In genomic region chr7:130134106-130134636, GRCh38 we compare ENCODE assay signal across 16 cellular contexts.
A peak's percentile ranks its signal among the peaks of the same experiment; 100 is the strongest.
DNase-seq lines count a peak whose midpoint lies in the region; TF ChIP-seq lines count a peak whose summit lies in the region.
"Had no signal": no experiment of that assay in that cellular context is flagged by ENCODE, and none has a peak within 500 bp of the region (broad histone marks: within the 10 kb centered on the region; RNA-seq: fewer than 3 reads in every experiment).

No MANE protein-coding gene starts in this region.

- no peak for TF ChIP-seq POLR2A in prostate gland (IDR thresholded peaks at IDR 0.05)
- TF ChIP-seq POLR2A in Peyer's patch (IDR thresholded peaks at IDR 0.05), result no peak

- 96% methylated on average over 4 of the region's 4 CpGs for WGBS in prostate gland

- DNase-seq in NCI-H1105 treated with DMSO at 0.1 percent for 48 hours (lab: John Stamatoyannopoulos, UW) (peak; percentile 52), NCI-H748 (lab: John Stamatoyannopoulos, UW; ENCODE audit: unreplicated experiment) (peak; percentile 77), dorsolateral prefrontal cortex (no peak), prostate gland (ENCODE audit: low spot score) (no peak), activated gamma-delta T cell treated with Interleukin-2 at 50 U/mL for 16 hours (no peak), Peyer's patch (no peak), MG63 (no peak)
- DNase-seq: ACHN, AML-193, EL, H7, Karpas-422, NCI-H226, NCI-H526 treated with DMSO at 0.1 percent for 48 hours, PC-9, SW 1271 had no signal

- H3K4me3 ChIP-seq in dorsolateral prefrontal cortex (no peak overlapping the region), prostate gland (no peak overlapping the region), Peyer's patch (no peak overlapping the region), MG63 (no peak overlapping the region)
- H3K4me3 ChIP-seq: PC-9 had no signal

- no peaks in the 10 kb centered on the region for H3K27me3 ChIP-seq in dorsolateral prefrontal cortex
- H3K27me3 ChIP-seq in prostate gland (replicated peaks; ENCODE audit: insufficient read depth), result no peaks in the 10 kb centered on the region
- H3K27me3 ChIP-seq in Peyer's patch, result no peaks in the 10 kb centered on the region
- H3K27me3 ChIP-seq in MG63, result no peaks in the 10 kb centered on the region

- TF ChIP-seq CTCF in dorsolateral prefrontal cortex (IDR thresholded peaks at IDR 0.05 in 54 of 56, conservative IDR thresholded peaks at IDR 0.05 in 2 of 56; ENCODE audit: low read depth in 1 of 56, partially characterized antibody in 56 of 56), result no peak
- no peak for TF ChIP-seq CTCF in prostate gland (IDR thresholded peaks at IDR 0.05)
- no peak for TF ChIP-seq CTCF in Peyer's patch (IDR thresholded peaks at IDR 0.05)

- intact Hi-C loops in dorsolateral prefrontal cortex (cut with DNase I) (no loop called here), prostate gland (cut with DNase I) (no loop called here)

- H3K9me3 ChIP-seq in prostate gland (no peaks in the 10 kb centered on the region), Peyer's patch (no peaks in the 10 kb centered on the region), MG63 (no peaks in the 10 kb centered on the region)

- H3K27ac ChIP-seq in dorsolateral prefrontal cortex (peak overlapping the region in 34 of 59 donors; percentile 4 to 77 (median 37)), prostate gland (peak overlapping the region; percentile 34 to 67), Peyer's patch (no peak overlapping the region)
- H3K27ac ChIP-seq: PC-9 had no signal

- H3K36me3 ChIP-seq in prostate gland (no peaks in the 10 kb centered on the region), Peyer's patch (peaks cover 0 to 42% (median 0%) of the 10 kb centered on the region in 3 donors), MG63 (peaks cover 20% of the 10 kb centered on the region)

- H3K4me1 ChIP-seq in prostate gland (replicated peaks), result no peaks in the 10 kb centered on the region
- no peaks in the 10 kb centered on the region for H3K4me1 ChIP-seq in Peyer's patch

Comparison
In these comparisons a context has a peak if more than half of its experiments do, and no peak if none do; other contexts are left out.
1. DNase-seq: peak in NCI-H1105 treated with DMSO at 0.1 percent for 48 hours (single experiment) and NCI-H748 (single experiment); none in dorsolateral prefrontal cortex (0 of 10), prostate gland (single experiment), activated gamma-delta T cell treated with Interleukin-2 at 50 U/mL for 16 hours (single experiment), Peyer's patch (0 of 3) and MG63 (single experiment).
2. H3K27ac ChIP-seq: peak in dorsolateral prefrontal cortex (34 of 59) and prostate gland (2 of 2); none in Peyer's patch (0 of 4).